9 cellular contexts compared by ENCODE assay signal in the genomic region with DNA sequence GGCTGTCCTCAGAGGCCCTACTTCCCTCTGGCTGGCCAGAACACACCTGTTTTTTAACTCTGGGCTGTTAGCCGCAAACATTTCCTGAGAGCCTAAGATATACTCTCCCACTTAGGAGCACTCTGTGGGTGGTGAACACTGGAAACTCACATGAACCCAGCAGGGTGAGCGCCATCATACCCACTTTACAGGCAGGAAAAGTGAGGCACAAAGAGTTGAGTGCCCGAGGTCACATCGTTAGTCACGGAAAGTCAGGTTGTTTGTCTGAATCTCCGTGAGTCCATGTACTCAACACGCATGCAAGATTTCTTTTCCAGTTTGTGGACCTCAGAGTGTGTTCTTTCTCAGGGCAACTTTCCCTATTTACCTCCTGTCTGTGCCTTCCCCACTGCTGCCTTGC. TPM values are rescaled to one million over a fixed set of nuclear protein-coding genes. Genes with fewer than 3 reads are reported as not detected.
DNase-seq lines count a peak whose midpoint lies in the region; ATAC-seq and TF ChIP-seq lines count a peak whose summit lies in the region.
"Had no signal": no experiment of that assay in that cellular context is flagged by ENCODE, and none has a peak within 500 bp of the region (broad histone marks: within the 10 kb centered on the region; RNA-seq: fewer than 3 reads in every experiment).

No MANE protein-coding gene starts in this region.

- no peaks in the 10 kb centered on the region for H3K9me3 ChIP-seq in CD4-positive, CD25-positive, alpha-beta regulatory T cell (ENCODE audit: control insufficient read depth in 2 of 2, low read length in 2 of 2)
- H3K9me3 ChIP-seq in Karpas-422 (ENCODE audit: low read length) (no peaks in the 10 kb centered on the region), neutrophil (no peaks in the 10 kb centered on the region)

- peak overlapping the region; percentile 93 for H3K9ac ChIP-seq in Karpas-422 (ENCODE audit: low read length)

- H3K27ac Mint-ChIP-seq in CD4-positive, CD25-positive, alpha-beta regulatory T cell = peak overlapping the region; percentile 99 to 100 (median 99)
- H3K27ac Mint-ChIP-seq in chondrocyte (ENCODE audit: unreplicated experiment) = peak overlapping the region; percentile 45

- H4K20me1 ChIP-seq in Karpas-422 (ENCODE audit: insufficient read depth, low read depth, low read length) = peaks cover 9% of the 10 kb centered on the region; the same call in 1 of the 2 replicates

- no peak overlapping the region for H2AFZ ChIP-seq in Karpas-422 (ENCODE audit: low read length)

- no peaks in the 10 kb centered on the region for H3K9me3 Mint-ChIP-seq in CD4-positive, CD25-positive, alpha-beta regulatory T cell
- H3K9me3 Mint-ChIP-seq in chondrocyte (ENCODE audit: low read depth) = no peaks in the 10 kb centered on the region

- peaks cover 31% of the 10 kb centered on the region for H3K79me2 ChIP-seq in Karpas-422 (ENCODE audit: low read length)

- H3K9me2 ChIP-seq in Karpas-422 (replicated peaks; ENCODE audit: insufficient read depth, low read length) = no peaks in the 10 kb centered on the region

- peaks cover 34% of the 10 kb centered on the region for H3K36me3 ChIP-seq in CD4-positive, CD25-positive, alpha-beta regulatory T cell (ENCODE audit: control insufficient read depth, insufficient read depth, low read length)
- H3K36me3 ChIP-seq in Karpas-422 (ENCODE audit: insufficient read depth, low read length) (peaks cover 8% of the 10 kb centered on the region; the same call in 1 of the 2 replicates), neutrophil (peaks cover 28% of the 10 kb centered on the region)

- no peak for DNase-seq in CD4-positive, CD25-positive, alpha-beta regulatory T cell
- DNase-seq in Karpas-422 (no peak), chondrocyte (ENCODE audit: low spot score) (no peak), mucosa of gallbladder (ENCODE audit: low spot score) (no peak), LoVo (ENCODE audit: low spot score) (no peak)
- DNase-seq: NCI-H1436 had no signal

- H3K4me3 Mint-ChIP-seq in CD4-positive, CD25-positive, alpha-beta regulatory T cell = peak overlapping the region; percentile 94 to 97 (median 95)
- H3K4me3 Mint-ChIP-seq in chondrocyte (ENCODE audit: unreplicated experiment) = peak overlapping the region; percentile 82

- H3K27me3 ChIP-seq in CD4-positive, CD25-positive, alpha-beta regulatory T cell (ENCODE audit: control insufficient read depth, insufficient read depth, low read length) = no peaks in the 10 kb centered on the region
- H3K27me3 ChIP-seq in Karpas-422 (ENCODE audit: low read length) (no peaks in the 10 kb centered on the region), neutrophil (no peaks in the 10 kb centered on the region)

- H3K4me1 Mint-ChIP-seq in CD4-positive, CD25-positive, alpha-beta regulatory T cell = peaks cover 0 to 43% (median 22%) of the 10 kb centered on the region in 4 donors
- peaks cover 20% of the 10 kb centered on the region for H3K4me1 Mint-ChIP-seq in chondrocyte (ENCODE audit: low read depth)

- H3K36me3 Mint-ChIP-seq in CD4-positive, CD25-positive, alpha-beta regulatory T cell = peaks cover 22% of the 10 kb centered on the region
- peaks cover 9% of the 10 kb centered on the region for H3K36me3 Mint-ChIP-seq in chondrocyte (ENCODE audit: low read depth)

- H3K27me3 Mint-ChIP-seq in CD4-positive, CD25-positive, alpha-beta regulatory T cell = no peaks in the 10 kb centered on the region
- no peaks in the 10 kb centered on the region for H3K27me3 Mint-ChIP-seq in chondrocyte (ENCODE audit: low read depth)

- no peak for ATAC-seq in CD4-positive, CD25-positive, alpha-beta regulatory T cell (ENCODE audit: low read depth in 2 of 2)
- ATAC-seq in GM19328 (IDR thresholded peaks at IDR 0.05; ENCODE audit: unreplicated experiment) = no peak
- ATAC-seq in GM21526 (IDR thresholded peaks at IDR 0.05; ENCODE audit: low FRiP score, unreplicated experiment) = no peak

- H3K4me3 ChIP-seq in CD4-positive, CD25-positive, alpha-beta regulatory T cell (ENCODE audit: low read depth, low read length) = peak overlapping the region; percentile 96
- H3K4me3 ChIP-seq in Karpas-422 (ENCODE audit: low read length) (peak overlapping the region; percentile 90), neutrophil (ENCODE audit: low read depth in 1 of 2, low read length in 1 of 2) (peak overlapping the region; percentile 75 to 77)

- peak overlapping the region; percentile 76 for H3K4me2 ChIP-seq in Karpas-422 (ENCODE audit: low read depth, low read length, poor library complexity, severe bottlenecking)

- TF ChIP-seq CTCF in chondrocyte (IDR thresholded peaks at IDR 0.05) (no peak), neutrophil (IDR thresholded peaks at IDR 0.05) (no peak)

- H3K4me1 ChIP-seq in CD4-positive, CD25-positive, alpha-beta regulatory T cell (ENCODE audit: control insufficient read depth, insufficient read depth, low read length, poor library complexity, severe bottlenecking) = peaks cover 36% of the 10 kb centered on the region
- H3K4me1 ChIP-seq in Karpas-422 (ENCODE audit: low read length) = peaks cover 16% of the 10 kb centered on the region
- peaks cover 36 to 39% of the 10 kb centered on the region in 2 experiments for H3K4me1 ChIP-seq in neutrophil (ENCODE audit: control insufficient read depth in 1 of 2, insufficient read depth in 1 of 2, low read depth in 1 of 2, low read length in 1 of 2)

- peak overlapping the region; percentile 88 for H3K27ac ChIP-seq in CD4-positive, CD25-positive, alpha-beta regulatory T cell (ENCODE audit: insufficient read depth, low read length, poor library complexity, severe bottlenecking)
- no peak overlapping the region for H3K27ac ChIP-seq in Karpas-422 (ENCODE audit: low read length)
- H3K27ac ChIP-seq in neutrophil = peak overlapping the region; percentile 85

RNA-seq across cellular contexts. Expression of gene BAK1, which starts 1.9 kb away (rescaled TPM):
- total RNA-seq in CD4-positive, CD25-positive, alpha-beta regulatory T cell = 41.7 TPM
- 10 to 100 TPM; 38.1 to 66.3 (median 54.4) TPM for polyA plus RNA-seq in CD4-positive, CD25-positive, alpha-beta regulatory T cell
- total RNA-seq in Karpas-422 (2014; rRNA removed; shearing (Covaris generic); ENCODE audit: low replicate concordance) = 9.9 and 18.7 TPM in 2 replicates
- total RNA-seq in chondrocyte = 21.9 to 26.9 TPM (median 26.0 TPM) in 3 replicates
- total RNA-seq in mucosa of gallbladder = 28.2 TPM

RNA-seq across cellular contexts. Expression of gene ITPR3, which starts 43.0 kb away (rescaled TPM):
- total RNA-seq in CD4-positive, CD25-positive, alpha-beta regulatory T cell = 54.5 TPM
- polyA plus RNA-seq in CD4-positive, CD25-positive, alpha-beta regulatory T cell = 1 to 10 TPM; 1.3 to 2.2 (median 1.9) TPM
- total RNA-seq in Karpas-422 (2014; rRNA removed; shearing (Covaris generic); ENCODE audit: low replicate concordance) = 3.9 and 6.1 TPM in 2 replicates
- total RNA-seq in chondrocyte (10.0 to 24.8 TPM (median 11.0 TPM) in 3 replicates), mucosa of gallbladder (104 TPM)
